ENCODE assay signal across 8 cellular contexts in the genomic region with DNA sequence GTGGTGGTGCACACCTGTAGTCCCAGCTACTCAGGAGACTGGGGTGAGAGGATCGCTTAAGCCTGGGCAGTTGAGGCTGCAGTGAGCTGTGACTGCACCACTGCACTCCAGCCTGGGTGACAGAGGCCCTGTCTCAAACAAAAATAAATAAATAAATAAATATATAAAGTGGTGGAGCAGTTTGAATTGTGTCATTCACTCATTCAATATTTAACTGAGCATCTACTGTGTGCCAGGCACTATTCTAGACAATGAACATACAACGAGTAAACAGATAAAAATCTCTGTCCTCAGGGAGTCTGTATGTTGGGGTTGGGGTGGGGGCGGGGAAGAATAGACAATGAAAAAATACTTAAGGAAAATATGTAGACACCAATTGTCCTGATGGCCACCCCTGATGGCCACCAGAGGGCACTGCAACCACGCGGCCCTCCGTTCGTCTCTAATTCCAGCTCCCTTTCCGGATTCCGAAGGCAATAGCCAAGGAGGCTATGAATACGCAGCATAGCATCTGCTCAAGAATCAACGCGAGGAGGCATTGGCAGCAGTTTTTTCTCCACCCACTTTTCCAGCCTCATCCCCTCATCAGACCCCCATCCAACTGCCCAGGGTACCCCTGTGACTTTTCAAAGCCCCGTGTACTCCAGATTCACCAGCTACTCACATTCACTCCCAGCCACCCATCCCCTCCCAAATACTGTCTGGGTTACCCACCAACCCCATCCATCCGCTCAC. TPM values are rescaled to one million over a fixed set of nuclear protein-coding genes. Genes with fewer than 3 reads are reported as not detected.
A peak's percentile ranks its signal among the peaks of the same experiment; 100 is the strongest.
DNase-seq lines count a peak whose midpoint lies in the region; ATAC-seq and TF ChIP-seq lines count a peak whose summit lies in the region.

No MANE protein-coding gene starts in this region.

- H3K27ac ChIP-seq in KMS-11, result no peak overlapping the region
- no peak overlapping the region for H3K27ac ChIP-seq in Panc1 (ENCODE audit: low read length)

- CTCF ChIA-PET in Panc1 (lab: Charles Lee), result interaction anchor here (0.5 to 1.4 kb wide), 10 partner anchors 9 to 331 kb away, joined by 3 to 20 read pairs (median 4); a partner anchor contains a TSS

- intact Hi-C loops in Panc1 (cut with micrococcal nuclease; ENCODE audit: unreplicated experiment), result no loop called here
- intact Hi-C loops in activated T-helper 1 cell treated with anti-CD3 and anti-CD28 coated beads, Interleukin-12 subunit alpha, Interleukin-12 subunit beta, Interleukin-2, Interleukin-4 antibody, amounts not matched to agents 30 ng/mL and 10 ng/mL and 1 ng/mL, durations not matched to agents 14 hours and 24 hours and 36 hours (cut with micrococcal nuclease), result loop anchor here (1.0 to 5.0 kb wide), 9 partner anchors 10 to 321 kb away; a partner anchor contains a TSS

- H3K4me3 ChIP-seq in KMS-11 (IDR thresholded peaks at IDR 0.05; ENCODE audit: insufficient read depth, low read depth, low read length) (no peak overlapping the region), Panc1 (ENCODE audit: low read depth in 2 of 2, low read length in 2 of 2) (no peak overlapping the region), fibroblast of mammary gland (ENCODE audit: control insufficient read depth, low read depth, low read length) (no peak overlapping the region)

- H3K4me2 ChIP-seq in KMS-11, result no peak overlapping the region

- H3K4me3 Mint-ChIP-seq in activated T-helper 1 cell treated with anti-CD3 and anti-CD28 coated beads, Interleukin-12 subunit alpha, Interleukin-12 subunit beta, Interleukin-2, Interleukin-4 antibody, amounts not matched to agents 30 ng/mL and 10 ng/mL and 1 ng/mL, durations not matched to agents 14 hours and 24 hours and 36 hours, result peak overlapping the region; percentile 43
- peak overlapping the region; percentile 77 for H3K4me3 Mint-ChIP-seq in neural crest cell
- H3K4me3 Mint-ChIP-seq in stimulated activated naive CD8-positive, alpha-beta T cell treated with anti-CD3 and anti-CD28 coated beads, Interleukin-15, amount 100 ng/mL, for 72 hours, result peak overlapping the region; percentile 55 to 60

- no peaks in the 10 kb centered on the region for H3K27me3 Mint-ChIP-seq in activated T-helper 1 cell treated with anti-CD3 and anti-CD28 coated beads, Interleukin-12 subunit alpha, Interleukin-12 subunit beta, Interleukin-2, Interleukin-4 antibody, amounts not matched to agents 30 ng/mL and 10 ng/mL and 1 ng/mL, durations not matched to agents 14 hours and 24 hours and 36 hours (ENCODE audit: insufficient read depth)
- peaks cover 3% of the 10 kb centered on the region for H3K27me3 Mint-ChIP-seq in neural crest cell (ENCODE audit: low read depth)
- no peaks in the 10 kb centered on the region for H3K27me3 Mint-ChIP-seq in stimulated activated naive CD8-positive, alpha-beta T cell treated with anti-CD3 and anti-CD28 coated beads, Interleukin-15, amount 100 ng/mL, for 72 hours

- in situ Hi-C loops in Panc1 (cut with HindIII; ENCODE audit: low pct_unique_long_range_greater_than_20kb, low sequenced_read_pairs), result no loop called here

- ATAC-seq in Panc1 (peak; percentile 96), HG03469 (IDR thresholded peaks at IDR 0.05; ENCODE audit: unreplicated experiment) (no peak)
- ATAC-seq in stimulated activated naive CD8-positive, alpha-beta T cell treated with anti-CD3 and anti-CD28 coated beads, Interleukin-15, amount 100 ng/mL, for 72 hours, result peak; percentile 71

- DNase-seq in D341Med (ENCODE audit: low spot score), result peak; percentile 86
- DNase-seq in Panc1 (ENCODE audit: low read depth, low spot score), result peak; percentile 75
- DNase-seq in activated T-helper 1 cell treated with anti-CD3 and anti-CD28 coated beads, Interleukin-12 subunit alpha, Interleukin-12 subunit beta, Interleukin-2, Interleukin-4 antibody, amounts not matched to agents 30 ng/mL and 10 ng/mL and 1 ng/mL, durations not matched to agents 14 hours and 24 hours and 36 hours (ENCODE audit: low spot score), result peak; percentile 59
- peak; percentile 89 for DNase-seq in fibroblast of mammary gland (ENCODE audit: low read depth)
- peak; percentile 71 for DNase-seq in neural crest cell (ENCODE audit: low read depth, low spot score)
- DNase-seq in stimulated activated naive CD8-positive, alpha-beta T cell treated with anti-CD3 and anti-CD28 coated beads, Interleukin-15, amount 100 ng/mL, for 72 hours, result peak; percentile 73 to 76

- POLR2A ChIA-PET in Panc1 (lab: Charles Lee), result no interaction called here

- H3K4me1 ChIP-seq in KMS-11 (ENCODE audit: low read depth, poor library complexity, severe bottlenecking), result peaks cover 15% of the 10 kb centered on the region
- no peaks in the 10 kb centered on the region for H3K4me1 ChIP-seq in Panc1 (ENCODE audit: control insufficient read depth, insufficient read depth, low read length)

- H3K27me3 ChIP-seq in KMS-11 (ENCODE audit: insufficient read depth, low read depth) (peaks cover 12% of the 10 kb centered on the region), Panc1 (ENCODE audit: control insufficient read depth, insufficient read depth, low read length) (no peaks in the 10 kb centered on the region)

- H3K9me3 Mint-ChIP-seq in activated T-helper 1 cell treated with anti-CD3 and anti-CD28 coated beads, Interleukin-12 subunit alpha, Interleukin-12 subunit beta, Interleukin-2, Interleukin-4 antibody, amounts not matched to agents 30 ng/mL and 10 ng/mL and 1 ng/mL, durations not matched to agents 14 hours and 24 hours and 36 hours, result no peaks in the 10 kb centered on the region
- H3K9me3 Mint-ChIP-seq in neural crest cell, result peaks cover 3% of the 10 kb centered on the region
- H3K9me3 Mint-ChIP-seq in stimulated activated naive CD8-positive, alpha-beta T cell treated with anti-CD3 and anti-CD28 coated beads, Interleukin-15, amount 100 ng/mL, for 72 hours, result no peaks in the 10 kb centered on the region

- H3K27ac Mint-ChIP-seq in activated T-helper 1 cell treated with anti-CD3 and anti-CD28 coated beads, Interleukin-12 subunit alpha, Interleukin-12 subunit beta, Interleukin-2, Interleukin-4 antibody, amounts not matched to agents 30 ng/mL and 10 ng/mL and 1 ng/mL, durations not matched to agents 14 hours and 24 hours and 36 hours, result peak overlapping the region; percentile 90
- H3K27ac Mint-ChIP-seq in neural crest cell (ENCODE audit: unreplicated experiment), result no peak overlapping the region
- no peak overlapping the region for H3K27ac Mint-ChIP-seq in stimulated activated naive CD8-positive, alpha-beta T cell treated with anti-CD3 and anti-CD28 coated beads, Interleukin-15, amount 100 ng/mL, for 72 hours

- no peaks in the 10 kb centered on the region for H3K36me3 Mint-ChIP-seq in activated T-helper 1 cell treated with anti-CD3 and anti-CD28 coated beads, Interleukin-12 subunit alpha, Interleukin-12 subunit beta, Interleukin-2, Interleukin-4 antibody, amounts not matched to agents 30 ng/mL and 10 ng/mL and 1 ng/mL, durations not matched to agents 14 hours and 24 hours and 36 hours (ENCODE audit: low read depth)
- peaks cover 15% of the 10 kb centered on the region for H3K36me3 Mint-ChIP-seq in neural crest cell (ENCODE audit: low read depth)

- H3K9ac ChIP-seq in KMS-11, result no peak overlapping the region

- no TSS peak for BruUV-seq in Panc1 (replicated peaks; lab: Mats Ljungman, UMichigan)

- peak overlapping the region; percentile 39; the same call in 1 of the 2 replicates for H2AFZ ChIP-seq in KMS-11 (ENCODE audit: low read depth)

- TF ChIP-seq CTCF in KMS-11 (conservative IDR thresholded peaks at IDR 0.05; ENCODE audit: low read depth, low read length) (peak; percentile 86), Panc1 (IDR thresholded peaks at IDR 0.05) (peak; percentile 97), fibroblast of mammary gland (conservative IDR thresholded peaks at IDR 0.05; ENCODE audit: control insufficient read depth, insufficient read depth, low read depth, low read length) (peak; percentile 90), neural crest cell (conservative IDR thresholded peaks at IDR 0.05) (peak; percentile 96)

- H3K36me3 ChIP-seq in KMS-11 (ENCODE audit: insufficient read depth) (no peaks in the 10 kb centered on the region), Panc1 (ENCODE audit: control insufficient read depth, insufficient read depth, low read length) (no peaks in the 10 kb centered on the region)

- no peaks in the 10 kb centered on the region for H4K20me1 ChIP-seq in KMS-11 (ENCODE audit: insufficient read depth)

- peaks cover 30% of the 10 kb centered on the region for H3K4me1 Mint-ChIP-seq in activated T-helper 1 cell treated with anti-CD3 and anti-CD28 coated beads, Interleukin-12 subunit alpha, Interleukin-12 subunit beta, Interleukin-2, Interleukin-4 antibody, amounts not matched to agents 30 ng/mL and 10 ng/mL and 1 ng/mL, durations not matched to agents 14 hours and 24 hours and 36 hours (ENCODE audit: low read depth)
- H3K4me1 Mint-ChIP-seq in neural crest cell, result peaks cover 17% of the 10 kb centered on the region
- H3K4me1 Mint-ChIP-seq in stimulated activated naive CD8-positive, alpha-beta T cell treated with anti-CD3 and anti-CD28 coated beads, Interleukin-15, amount 100 ng/mL, for 72 hours, result peaks cover 28% of the 10 kb centered on the region

- H3K79me2 ChIP-seq in KMS-11 (ENCODE audit: insufficient read depth, low read depth), result no peaks in the 10 kb centered on the region

- H3K9me3 ChIP-seq in Panc1 (ENCODE audit: control insufficient read depth, insufficient read depth, low read depth, low read length), result no peaks in the 10 kb centered on the region

RNA-seq across cellular contexts. Expression of a gene that starts 21.4 kb away (rescaled TPM):
- total RNA-seq in Panc1 (2021; ENCODE audit: unreplicated experiment) (27.9 TPM), neural crest cell (77.3 and 79.5 TPM in 2 replicates)
- 53.1 TPM for polyA plus RNA-seq in Panc1 (2012; ENCODE audit: insufficient read length)
- total RNA-seq in activated T-helper 1 cell treated with anti-CD3 and anti-CD28 coated beads, Interleukin-12 subunit alpha, Interleukin-12 subunit beta, Interleukin-2, Interleukin-4 antibody, amounts not matched to agents 30 ng/mL and 10 ng/mL and 1 ng/mL, durations not matched to agents 14 hours and 24 hours and 36 hours, result 6.3 and 6.5 TPM in 2 replicates

RNA-seq across cellular contexts. Expression of a gene that starts 37.4 kb away (rescaled TPM):
- total RNA-seq in Panc1 (2021; ENCODE audit: unreplicated experiment) (1.3 TPM), neural crest cell (0.07 and 0.16 TPM in 2 replicates)
- 0.17 TPM for polyA plus RNA-seq in Panc1 (2012; ENCODE audit: insufficient read length)
- 191 and 196 TPM in 2 replicates for total RNA-seq in activated T-helper 1 cell treated with anti-CD3 and anti-CD28 coated beads, Interleukin-12 subunit alpha, Interleukin-12 subunit beta, Interleukin-2, Interleukin-4 antibody, amounts not matched to agents 30 ng/mL and 10 ng/mL and 1 ng/mL, durations not matched to agents 14 hours and 24 hours and 36 hours

RNA-seq across cellular contexts. Expression of a gene that starts 45.4 kb away (rescaled TPM):
- total RNA-seq in Panc1 (2021; ENCODE audit: unreplicated experiment), result 0.18 TPM
- not detected for polyA plus RNA-seq in Panc1 (2012; ENCODE audit: insufficient read length)
- total RNA-seq in activated T-helper 1 cell treated with anti-CD3 and anti-CD28 coated beads, Interleukin-12 subunit alpha, Interleukin-12 subunit beta, Interleukin-2, Interleukin-4 antibody, amounts not matched to agents 30 ng/mL and 10 ng/mL and 1 ng/mL, durations not matched to agents 14 hours and 24 hours and 36 hours, result 21.3 and 24.6 TPM in 2 replicates
- total RNA-seq in neural crest cell, result not detected in 2 replicates

Comparison
In these comparisons a context has a peak if more than half of its experiments do, and no peak if none do; other contexts are left out.
1. RNA of a gene that starts 37.4 kb away (total RNA-seq): 191 to 196 TPM in activated T-helper 1 cell treated with anti-CD3 and anti-CD28 coated beads, Interleukin-12 subunit alpha, Interleukin-12 subunit beta, Interleukin-2, Interleukin-4 antibody, amounts not matched to agents 30 ng/mL and 10 ng/mL and 1 ng/mL, durations not matched to agents 14 hours and 24 hours and 36 hours; 1.3 TPM in Panc1 (single experiment) and 0.07 to 0.16 TPM in neural crest cell; every median in the first group is over 10 times any median in the second.
2. RNA of a gene that starts 45.4 kb away (total RNA-seq): 21.3 to 24.6 TPM in activated T-helper 1 cell treated with anti-CD3 and anti-CD28 coated beads, Interleukin-12 subunit alpha, Interleukin-12 subunit beta, Interleukin-2, Interleukin-4 antibody, amounts not matched to agents 30 ng/mL and 10 ng/mL and 1 ng/mL, durations not matched to agents 14 hours and 24 hours and 36 hours; 0.18 TPM in Panc1 (single experiment) and not detected in neural crest cell; every median in the first group is over 10 times any median in the second.
3. Peak in every context shown above with its lines, with median percentiles within 50 percentile points of each other: DNase-seq, CTCF ChIP-seq and H3K4me3 Mint-ChIP-seq.